9 cellular contexts compared by ENCODE assay signal in genomic region chr4:8534129-8534528, GRCh38. TPM values are rescaled to one million over a fixed set of nuclear protein-coding genes. Genes with fewer than 3 reads are reported as not detected.
A peak's percentile ranks its signal among the peaks of the same experiment; 100 is the strongest.
DNase-seq lines count a peak whose midpoint lies in the region; ATAC-seq and TF ChIP-seq lines count a peak whose summit lies in the region.
"Had no signal": no experiment of that assay in that cellular context is flagged by ENCODE, and none has a peak within 500 bp of the region (broad histone marks: within the 10 kb centered on the region; RNA-seq: fewer than 3 reads in every experiment).

No MANE protein-coding gene starts in this region.

- peaks cover 9% of the 10 kb centered on the region for H3K27me3 Mint-ChIP-seq in stimulated activated naive CD8-positive, alpha-beta T cell treated with anti-CD3 and anti-CD28 coated beads, Interleukin-15, amount 100 ng/mL, for 72 hours
- no peaks in the 10 kb centered on the region for H3K27me3 Mint-ChIP-seq in osteocyte (ENCODE audit: unreplicated experiment)

- peak; percentile 31 for ATAC-seq in stimulated activated naive CD8-positive, alpha-beta T cell treated with anti-CD3 and anti-CD28 coated beads, Interleukin-15, amount 100 ng/mL, for 72 hours
- ATAC-seq in stimulated activated naive CD8-positive, alpha-beta T cell treated with anti-CD3 and anti-CD28 coated beads, Interleukin-15, Interleukin-2, amounts not matched to agents 100 U/mL and 50 U/mL, for 24 hours, result no peak
- peak; percentile 79 for ATAC-seq in HG03432 (IDR thresholded peaks at IDR 0.05; ENCODE audit: unreplicated experiment)

- no peak overlapping the region for H3K4me3 ChIP-seq in choroid plexus epithelial cell (ENCODE audit: low read depth, low read length)
- H3K4me3 ChIP-seq: BLaER1 had no signal

- H3K27ac Mint-ChIP-seq in stimulated activated naive CD8-positive, alpha-beta T cell treated with anti-CD3 and anti-CD28 coated beads, Interleukin-15, amount 100 ng/mL, for 72 hours, result no peak overlapping the region
- peak overlapping the region; percentile 55 for H3K27ac Mint-ChIP-seq in osteocyte (ENCODE audit: unreplicated experiment)

- peaks cover 9% of the 10 kb centered on the region for H3K4me1 Mint-ChIP-seq in stimulated activated naive CD8-positive, alpha-beta T cell treated with anti-CD3 and anti-CD28 coated beads, Interleukin-15, amount 100 ng/mL, for 72 hours
- H3K4me1 Mint-ChIP-seq in osteocyte (ENCODE audit: unreplicated experiment), result peaks cover 19% of the 10 kb centered on the region

- H3K36me3 Mint-ChIP-seq in osteocyte (ENCODE audit: unreplicated experiment), result no peaks in the 10 kb centered on the region

- no peak overlapping the region for H3K4me3 Mint-ChIP-seq in stimulated activated naive CD8-positive, alpha-beta T cell treated with anti-CD3 and anti-CD28 coated beads, Interleukin-15, amount 100 ng/mL, for 72 hours
- no peak overlapping the region for H3K4me3 Mint-ChIP-seq in osteocyte (ENCODE audit: unreplicated experiment)

- peaks cover 9 to 20% of the 10 kb centered on the region in 2 donors for H3K9me3 Mint-ChIP-seq in stimulated activated naive CD8-positive, alpha-beta T cell treated with anti-CD3 and anti-CD28 coated beads, Interleukin-15, amount 100 ng/mL, for 72 hours
- peaks cover 4% of the 10 kb centered on the region for H3K9me3 Mint-ChIP-seq in osteocyte (ENCODE audit: unreplicated experiment)

- DNase-seq in stimulated activated naive CD8-positive, alpha-beta T cell treated with anti-CD3 and anti-CD28 coated beads, Interleukin-15, amount 100 ng/mL, for 72 hours, result no peak
- no peak for DNase-seq in stimulated activated naive CD8-positive, alpha-beta T cell treated with anti-CD3 and anti-CD28 coated beads, Interleukin-15, Interleukin-2, amounts not matched to agents 100 U/mL and 50 U/mL, for 24 hours
- peak; percentile 92 for DNase-seq in choroid plexus epithelial cell (ENCODE audit: low read depth)
- DNase-seq in osteocyte (ENCODE audit: extremely low spot score, unreplicated experiment), result no peak
- no peak for DNase-seq in Ammon's horn (ENCODE audit: low spot score)
- DNase-seq in HCEC 1CT, result no peak
- no peak for DNase-seq in T1000 (lab: John Stamatoyannopoulos, UW)

- TF ChIP-seq CTCF in choroid plexus epithelial cell (conservative IDR thresholded peaks at IDR 0.05; ENCODE audit: low read depth, low read length) (no peak), osteocyte (IDR thresholded peaks at IDR 0.05) (no peak)

RNA-seq across cellular contexts. Expression of gene GPR78, which starts 46.1 kb away (rescaled TPM):
- total RNA-seq in osteocyte, result 0.26 and 0.54 TPM in 2 replicates

RNA-seq across cellular contexts. Expression of gene CPZ, which starts 58.4 kb away (rescaled TPM):
- 10.3 and 10.7 TPM in 2 replicates for total RNA-seq in osteocyte
